ENCODE assay signal across 1 cellular context in genomic region chr2:192773044-192773443, GRCh38.
TF ChIP-seq lines count a peak whose summit lies in the region.

No MANE protein-coding gene starts in this region.

TF ChIP-seq in HepG2, 621 proteins besides CTCF, POLR2A, EP300 and RAD21 (continued from another document and continues in another):
- TF ChIP-seq REST (IDR thresholded peaks at IDR 0.05; ENCODE audit: borderline replicate concordance in 1 of 2, low read depth in 1 of 2, low read length in 2 of 2) (no peak; a peak in 1 of 4 replicates), ELK4 (CRISPR knock-in tag; IDR thresholded peaks at IDR 0.05; ENCODE audit: borderline replicate concordance) (no peak), ZBTB7A (CRISPR knock-in tag; IDR thresholded peaks at IDR 0.05) (no peak), ZNF180 (CRISPR knock-in tag; IDR thresholded peaks at IDR 0.05; ENCODE audit: borderline replicate concordance, low read depth) (no peak), PITX1 (CRISPR knock-in tag; IDR thresholded peaks at IDR 0.05) (no peak), ZSCAN31 (CRISPR knock-in tag; IDR thresholded peaks at IDR 0.05; ENCODE audit: low read depth) (no peak), SMYD3 (CRISPR knock-in tag; IDR thresholded peaks at IDR 0.05) (no peak), ZNF205 (CRISPR knock-in tag; IDR thresholded peaks at IDR 0.05) (no peak), ZNF501 (CRISPR knock-in tag; IDR thresholded peaks at IDR 0.05) (no peak), ZBTB46 (CRISPR knock-in tag; IDR thresholded peaks at IDR 0.05; ENCODE audit: borderline replicate concordance) (no peak), WIZ (CRISPR knock-in tag; IDR thresholded peaks at IDR 0.05) (no peak), HIVEP1 (CRISPR knock-in tag; IDR thresholded peaks at IDR 0.05) (no peak), ZBTB42 (CRISPR knock-in tag; IDR thresholded peaks at IDR 0.05) (no peak), SRSF9 (IDR thresholded peaks at IDR 0.05; ENCODE audit: borderline replicate concordance, insufficient read depth, low read depth, low read length, poor library complexity, severe bottlenecking) (no peak), RFXANK (CRISPR knock-in tag; IDR thresholded peaks at IDR 0.05) (no peak), KMT2B (CRISPR knock-in tag; IDR thresholded peaks at IDR 0.05) (no peak), TBL1XR1 (IDR thresholded peaks at IDR 0.05; ENCODE audit: borderline replicate concordance, low read length, partially characterized antibody) (peak; percentile 98), SP2 (CRISPR knock-in tag; IDR thresholded peaks at IDR 0.05) (no peak), KLF13 (CRISPR knock-in tag; IDR thresholded peaks at IDR 0.05) (no peak), ZNF724P (CRISPR knock-in tag; IDR thresholded peaks at IDR 0.05; ENCODE audit: borderline replicate concordance) (no peak), TEF (CRISPR knock-in tag; IDR thresholded peaks at IDR 0.05) (no peak), FOXA1 (IDR thresholded peaks at IDR 0.05) (no peak), FOXA1 (CRISPR knock-in tag; IDR thresholded peaks at IDR 0.05) (peak; percentile 51; the same call in 1 of the 2 replicates), EEA1 (CRISPR knock-in tag; IDR thresholded peaks at IDR 0.05; ENCODE audit: borderline replicate concordance) (no peak), ZNF557 (CRISPR knock-in tag; IDR thresholded peaks at IDR 0.05) (no peak), GATAD1 (CRISPR knock-in tag; IDR thresholded peaks at IDR 0.05) (no peak), KMT2A (CRISPR knock-in tag; IDR thresholded peaks at IDR 0.05) (no peak), BHLHE40 (IDR thresholded peaks at IDR 0.05; ENCODE audit: low read length) (peak; percentile 33; the same call in 1 of the 2 replicates), TCF7L2 (IDR thresholded peaks at IDR 0.05; ENCODE audit: low read depth, low read length) (no peak), FOXC1 (CRISPR knock-in tag; IDR thresholded peaks at IDR 0.05; ENCODE audit: borderline replicate concordance) (no peak), ZNF766 (CRISPR knock-in tag; IDR thresholded peaks at IDR 0.05; ENCODE audit: borderline replicate concordance) (no peak), ZNF619 (CRISPR knock-in tag; IDR thresholded peaks at IDR 0.05) (no peak), ATM (IDR thresholded peaks at IDR 0.05; ENCODE audit: borderline replicate concordance) (no peak), KDM5A (IDR thresholded peaks at IDR 0.05; ENCODE audit: borderline replicate concordance, low read length) (no peak), GLMP (CRISPR knock-in tag; IDR thresholded peaks at IDR 0.05; ENCODE audit: borderline replicate concordance) (no peak), PLSCR1 (CRISPR knock-in tag; IDR thresholded peaks at IDR 0.05; ENCODE audit: borderline replicate concordance) (no peak), DBP (CRISPR knock-in tag; IDR thresholded peaks at IDR 0.05; ENCODE audit: not compliant biosample characterization) (no peak), TOPORS (CRISPR knock-in tag; IDR thresholded peaks at IDR 0.05) (no peak), STAT6 (CRISPR knock-in tag; IDR thresholded peaks at IDR 0.05; ENCODE audit: borderline replicate concordance) (no peak), KIAA2018 (CRISPR knock-in tag; IDR thresholded peaks at IDR 0.05; ENCODE audit: borderline replicate concordance) (no peak), ZNF263 (CRISPR knock-in tag; IDR thresholded peaks at IDR 0.05) (no peak), NFE2 (CRISPR knock-in tag; IDR thresholded peaks at IDR 0.05) (no peak), ZNF720 (CRISPR knock-in tag; IDR thresholded peaks at IDR 0.05) (no peak)
